Comparison of ENCODE assay signal across 9 cellular contexts in the genomic region with DNA sequence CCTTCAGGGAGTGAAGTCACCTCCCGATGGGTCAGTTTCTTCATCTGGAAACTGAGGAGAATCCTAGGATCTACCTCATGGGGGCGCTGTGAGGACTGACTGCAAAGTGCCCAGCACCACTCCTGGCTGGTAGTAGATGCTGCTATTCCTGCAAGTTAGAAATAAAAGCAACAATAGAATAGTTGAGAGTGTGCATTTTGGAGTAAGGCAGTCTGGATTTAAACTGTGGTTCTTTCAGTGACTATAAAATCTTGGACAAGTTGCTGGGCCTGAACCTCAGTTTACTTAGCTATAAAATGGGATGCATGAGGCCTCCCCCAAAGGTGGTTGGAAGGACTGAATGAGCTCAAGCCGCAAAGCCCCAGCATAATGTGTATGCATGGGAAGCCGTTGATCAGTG.
DNase-seq lines count a peak whose midpoint lies in the region; ATAC-seq and TF ChIP-seq lines count a peak whose summit lies in the region.
"Had no signal": no experiment of that assay in that cellular context is flagged by ENCODE, and none has a peak within 500 bp of the region (broad histone marks: within the 10 kb centered on the region; RNA-seq: fewer than 3 reads in every experiment).

No MANE protein-coding gene starts in this region.

- H3K36me3 Mint-ChIP-seq in activated CD4-positive, alpha-beta T cell treated with anti-CD3 and anti-CD28 coated beads for 36 hours (ENCODE audit: low read depth) = no peaks in the 10 kb centered on the region
- H3K36me3 Mint-ChIP-seq: CD8-positive, alpha-beta memory T cell had no signal

- no peak overlapping the region for H3K27ac ChIP-seq in transverse colon

- no peak overlapping the region for H3K4me3 ChIP-seq in fibroblast of pulmonary artery (replicated peaks; ENCODE audit: low read depth, low read length)
- H3K4me3 ChIP-seq in transverse colon = no peak overlapping the region

- no peaks in the 10 kb centered on the region for H3K9me3 Mint-ChIP-seq in activated CD4-positive, alpha-beta T cell treated with anti-CD3 and anti-CD28 coated beads for 36 hours (ENCODE audit: low read depth)
- H3K9me3 Mint-ChIP-seq: CD8-positive, alpha-beta memory T cell had no signal

- intact Hi-C loops in activated CD4-positive, alpha-beta T cell treated with anti-CD3 and anti-CD28 coated beads for 36 hours (cut with DNase I, micrococcal nuclease) = loop anchor here in 1 of 2 experiments (1.0 kb wide), 1 partner anchor 72 kb away; no protein-coding TSS in a partner anchor
- intact Hi-C loops in transverse colon (cut with DNase I; ENCODE audit: low total_unique reads) = no loop called here

- DNase-seq in activated naive CD4-positive, alpha-beta T cell treated with Interleukin-2 at 50 U/mL for 16 hours = peak; percentile 36
- no peak for DNase-seq in activated naive CD4-positive, alpha-beta T cell (lab: John Stamatoyannopoulos, UW)
- peak; percentile 76 for DNase-seq in activated CD4-positive, alpha-beta T cell treated with anti-CD3 and anti-CD28 coated beads for 36 hours
- DNase-seq in fibroblast of pulmonary artery (ENCODE audit: low read depth) (peak; percentile 30), transverse colon (peak; percentile 31), NCI-H345 (lab: John Stamatoyannopoulos, UW) (no peak), SW 1271 (lab: John Stamatoyannopoulos, UW) (no peak)

- peak; percentile 37 for TF ChIP-seq CTCF in fibroblast of pulmonary artery (IDR thresholded peaks at IDR 0.05; ENCODE audit: low read length, missing control alignments)
- peak in 1 of 5 experiments; percentile 13 for TF ChIP-seq CTCF in transverse colon (IDR thresholded peaks at IDR 0.05)

- H3K4me3 Mint-ChIP-seq in activated CD4-positive, alpha-beta T cell treated with anti-CD3 and anti-CD28 coated beads for 36 hours = no peak overlapping the region
- H3K4me3 Mint-ChIP-seq: CD8-positive, alpha-beta memory T cell had no signal

- POLR2A ChIA-PET in activated CD4-positive, alpha-beta T cell treated with anti-CD3 and anti-CD28 coated beads for 36 hours (lab: Charles Lee) = no interaction called here

- H3K27me3 Mint-ChIP-seq in activated CD4-positive, alpha-beta T cell treated with anti-CD3 and anti-CD28 coated beads for 36 hours = no peaks in the 10 kb centered on the region
- H3K27me3 Mint-ChIP-seq: CD8-positive, alpha-beta memory T cell had no signal

- H3K4me1 ChIP-seq in transverse colon = no peaks in the 10 kb centered on the region

- TF ChIP-seq POLR2A in transverse colon (IDR thresholded peaks at IDR 0.05) = no peak

- 79% methylated on average over 4 of the region's 4 CpGs; no CpG with 5 or more reads in 1 of the 2 donors for WGBS in transverse colon (ENCODE audit: low coverage in 1 of 2), 2 donors

- peak overlapping the region; percentile 19 for H3K27ac Mint-ChIP-seq in activated CD4-positive, alpha-beta T cell treated with anti-CD3 and anti-CD28 coated beads for 36 hours

- no peaks in the 10 kb centered on the region for H3K4me1 Mint-ChIP-seq in activated CD4-positive, alpha-beta T cell treated with anti-CD3 and anti-CD28 coated beads for 36 hours
- H3K4me1 Mint-ChIP-seq: CD8-positive, alpha-beta memory T cell had no signal

- no peaks in the 10 kb centered on the region for H3K27me3 ChIP-seq in transverse colon

- CTCF ChIA-PET in activated CD4-positive, alpha-beta T cell treated with anti-CD3 and anti-CD28 coated beads for 36 hours (lab: Charles Lee) = interaction anchor here (0.6 to 1.4 kb wide), 5 partner anchors 8 to 88 kb away, joined by 3 to 6 read pairs (median 3); no protein-coding TSS in a partner anchor

- TF ChIP-seq EP300 in transverse colon (IDR thresholded peaks at IDR 0.05; ENCODE audit: low read depth) = no peak

- ATAC-seq in activated CD4-positive, alpha-beta T cell treated with anti-CD3 and anti-CD28 coated beads for 36 hours = peak; percentile 71
- ATAC-seq in GM21723 (IDR thresholded peaks at IDR 0.05; ENCODE audit: unreplicated experiment) = no peak

- in situ Hi-C loops in transverse colon (cut with MboI; ENCODE audit: low pct_ligation_motif_present in 1 of 4, low pct_unique_long_range_greater_than_20kb in 1 of 4, low sequenced_read_pairs in 3 of 4) = no loop called here

- H3K36me3 ChIP-seq in transverse colon = no peaks in the 10 kb centered on the region

- no peaks in the 10 kb centered on the region for H3K9me3 ChIP-seq in transverse colon

Comparison
In these comparisons a context has a peak if more than half of its experiments do, and no peak if none do; other contexts are left out.
1. DNase-seq: peak in activated naive CD4-positive, alpha-beta T cell treated with Interleukin-2 at 50 U/mL for 16 hours (single experiment), activated CD4-positive, alpha-beta T cell treated with anti-CD3 and anti-CD28 coated beads for 36 hours (single experiment), fibroblast of pulmonary artery (single experiment) and transverse colon (single experiment); none in activated naive CD4-positive, alpha-beta T cell (0 of 4), NCI-H345 (single experiment) and SW 1271 (0 of 2).